ENCODE assay signal across 30 cellular contexts in the genomic region with DNA sequence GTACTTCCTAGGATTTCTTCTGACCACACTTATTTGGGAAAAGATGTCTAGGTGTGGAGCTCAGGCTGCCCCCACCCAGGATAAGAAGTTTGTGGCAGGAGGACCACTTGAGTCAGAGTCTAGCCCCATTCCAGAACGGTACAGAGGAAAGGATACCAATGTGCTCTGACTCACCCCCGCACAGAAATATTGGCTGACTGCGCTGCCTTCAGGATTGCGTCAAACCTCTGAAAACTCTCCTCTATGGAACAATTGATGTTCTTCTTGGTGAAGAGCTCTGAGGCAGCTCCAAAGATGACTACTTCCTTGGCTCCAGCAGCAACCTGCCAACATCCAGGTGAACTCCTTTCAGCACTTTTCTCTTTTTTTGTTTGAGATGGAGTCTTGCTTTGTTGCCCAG.
"Had no signal": no experiment of that assay in that cellular context is flagged by ENCODE, and none has a peak within 500 bp of the region (broad histone marks: within the 10 kb centered on the region; RNA-seq: fewer than 3 reads in every experiment).

No MANE protein-coding gene starts in this region.

- DNase-seq: activated CD4-positive, alpha-beta T cell treated with anti-CD3 and anti-CD28 coated beads, Interleukin-2, amount 10 ng/mL, durations not matched to agents 24 days and 14 days; activated CD4-positive, alpha-beta T cell treated with anti-CD3 and anti-CD28 coated beads, Interleukin-2, amount 50 U/mL, for 4 hours; activated CD8-positive, alpha-beta T cell treated with anti-CD3 and anti-CD28 coated beads for 36 hours; activated effector memory CD4-positive, alpha-beta T cell treated with anti-CD3 and anti-CD28 coated beads, Interleukin-2, amount 50 U/mL, for 16 hours; activated naive CD4-positive, alpha-beta T cell; activated naive CD4-positive, alpha-beta T cell treated with anti-CD3 and anti-CD28 coated beads, Interleukin-2, amount 50 U/mL, for 16 hours; activated naive CD8-positive, alpha-beta T cell treated with anti-CD3 and anti-CD28 coated beads for 36 hours; activated T-cell treated with anti-CD3 and anti-CD28 coated beads, Interleukin-2, amount 50 U/mL, for 1 hour; activated T-cell treated with anti-CD3 and anti-CD28 coated beads, Interleukin-2, amount 50 U/mL, for 72 hours; amniotic stem cell; aorta; Kasumi-1; KG1; MM.1S; NCI-H1092; NCI-H1436 treated with DMSO at 0.1 percent for 48 hours; NCI-H1694 treated with DMSO at 0.1 percent for 48 hours; NCI-H2029; NCI-H2107; NCI-H2171; NCI-H510A; NCI-H526; NCI-H748 treated with DMSO at 0.1 percent for 48 hours; PC-9; SW 1271; T-helper 1 cell; T-helper 2 cell; T-helper 9 cell had no signal

- ATAC-seq: activated CD8-positive, alpha-beta T cell treated with anti-CD3 and anti-CD28 coated beads for 36 hours; activated T-cell treated with anti-CD3 and anti-CD28 coated beads, Interleukin-2, amount 50 U/mL, for 72 hours; activated T-helper 17 cell treated with anti-CD3 and anti-CD28 coated beads, Interleukin-2, amount 50 U/mL, for 72 hours; Right ventricle myocardium inferior had no signal
